32 cellular contexts compared by ENCODE assay signal in the genomic region with DNA sequence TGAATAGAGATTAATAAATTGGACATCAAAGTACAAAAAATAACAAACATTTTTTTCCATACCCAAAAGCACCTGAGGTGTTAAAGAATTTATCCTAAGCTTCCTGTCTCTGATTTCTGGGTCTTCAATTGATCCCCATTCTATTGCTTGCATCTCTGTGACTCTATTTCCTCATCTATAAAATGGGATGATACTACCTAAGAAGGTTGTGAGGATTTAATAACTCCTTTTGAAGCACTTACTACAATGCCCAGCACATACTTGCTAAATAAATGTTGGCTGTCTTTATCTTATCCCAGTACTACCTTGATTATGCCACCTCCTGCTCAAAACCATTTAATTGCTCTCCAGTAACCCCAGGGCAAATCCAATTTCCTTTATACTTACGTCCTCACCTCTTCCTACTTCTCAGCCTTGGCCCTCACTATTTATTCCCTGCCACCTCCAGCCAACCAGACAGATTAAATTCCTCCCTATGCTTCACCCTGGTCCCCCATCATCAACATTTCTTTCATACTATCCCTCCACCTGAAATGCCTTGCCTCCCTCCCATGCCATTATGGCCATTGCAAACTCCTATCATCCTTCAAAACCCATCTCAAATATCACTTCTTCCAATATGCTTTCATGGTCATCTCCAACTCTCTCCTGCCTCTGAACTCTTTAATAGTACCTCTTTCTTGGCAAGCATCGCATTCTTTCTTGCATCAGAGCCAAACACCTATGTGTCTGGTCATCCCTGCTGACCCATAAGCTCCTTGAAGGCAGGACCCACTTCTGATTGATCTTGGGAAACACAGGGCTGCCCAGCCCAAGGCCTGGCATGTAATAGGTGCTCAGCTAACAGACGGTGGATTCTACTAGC. TPM values are rescaled to one million over a fixed set of nuclear protein-coding genes. Genes with fewer than 3 reads are reported as not detected.
DNase-seq lines count a peak whose midpoint lies in the region; ATAC-seq, FAIRE-seq and TF ChIP-seq lines count a peak whose summit lies in the region.
"Had no signal": no experiment of that assay in that cellular context is flagged by ENCODE, and none has a peak within 500 bp of the region (broad histone marks: within the 10 kb centered on the region; RNA-seq: fewer than 3 reads in every experiment).

No MANE protein-coding gene starts in this region.

- peaks cover 3 to 21% of the 10 kb centered on the region in 2 experiments; a peak in 2 of 5 replicates for H3K27me3 ChIP-seq in K562 (ENCODE audit: control insufficient read depth in 2 of 2, insufficient read depth in 2 of 2, low read length in 2 of 2)
- no peaks in the 10 kb centered on the region for H3K27me3 ChIP-seq in mesendoderm (ENCODE audit: insufficient read depth, low read length, poor library complexity)
- H3K27me3 ChIP-seq: pancreas, upper lobe of left lung had no signal

- TF ChIP-seq EP300 in K562 (IDR thresholded peaks at IDR 0.05; ENCODE audit: low read length): no peak

- H3K36me3 ChIP-seq in K562 (ENCODE audit: control insufficient read depth, insufficient read depth, low read length) (no peaks in the 10 kb centered on the region), mesendoderm (ENCODE audit: control insufficient read depth, insufficient read depth, low read length) (no peaks in the 10 kb centered on the region)
- H3K36me3 ChIP-seq: pancreas, upper lobe of left lung had no signal

- H3K27ac ChIP-seq in K562 (ENCODE audit: extremely low read depth, low read depth, low read length) (no peak overlapping the region), mesendoderm (ENCODE audit: low read depth, low read length) (no peak overlapping the region)
- H3K27ac ChIP-seq: pancreas had no signal

- peak overlapping the region in 1 of 2 experiments; percentile 34; a peak in 1 of 4 replicates for H3K9ac ChIP-seq in K562 (ENCODE audit: insufficient read depth in 1 of 2, low read depth in 2 of 2, low read length in 2 of 2)
- peak overlapping the region; percentile 63 for H3K9ac ChIP-seq in mesendoderm (ENCODE audit: low read length)

- no peak overlapping the region for H3K4ac ChIP-seq in mesendoderm (ENCODE audit: low read depth, low read length)

- POLR2A ChIA-PET in K562 (lab: Yijun Ruan, JAX): interaction anchor here (0.9 to 2.0 kb wide), 6 partner anchors 8 to 41 kb away, joined by 3 to 14 read pairs (median 4); no protein-coding TSS in a partner anchor

- H2AK5ac ChIP-seq in mesendoderm (ENCODE audit: low read length): peak overlapping the region; percentile 43

- no peak for TF ChIP-seq RAD21 in K562 (CRISPR knock-in tag; conservative IDR thresholded peaks at IDR 0.05 in 1 of 2, IDR thresholded peaks at IDR 0.05 in 1 of 2)

- H3K9me3 ChIP-seq in K562 (replicated peaks; ENCODE audit: control insufficient read depth, insufficient read depth, low read depth, low read length): no peaks in the 10 kb centered on the region
- H3K9me3 ChIP-seq: mucosa of descending colon, pancreas, upper lobe of left lung had no signal

- H2BK15ac ChIP-seq in mesendoderm (replicated peaks; ENCODE audit: low read depth): no peak overlapping the region

- FAIRE-seq in K562 (lab: Jason Lieb, UNC): no peak
- FAIRE-seq in GM12892 (lab: Jason Lieb, UNC): no peak
- no peak for FAIRE-seq in urothelium cell line (lab: Jason Lieb, UNC)
- FAIRE-seq: A204.1, astrocyte, GM18507, keratinocyte, pancreas, small intestine had no signal

- H3K4me1 ChIP-seq in K562 (replicated peaks in 1 of 2; ENCODE audit: control insufficient read depth in 2 of 2, insufficient read depth in 2 of 2, low read length in 2 of 2) (peaks cover 34 to 39% of the 10 kb centered on the region in 2 experiments), mesendoderm (ENCODE audit: control insufficient read depth, low read depth, low read length) (peaks cover 12% of the 10 kb centered on the region)
- H3K4me1 ChIP-seq: pancreas had no signal

- H3K9me3 Mint-ChIP-seq in CD14-positive monocyte: peaks cover 0 to 4% (median 0%) of the 10 kb centered on the region in 7 donors
- no peaks in the 10 kb centered on the region for H3K9me3 Mint-ChIP-seq in osteocyte (ENCODE audit: unreplicated experiment)
- H3K9me3 Mint-ChIP-seq: activated naive CD8-positive, alpha-beta T cell treated with anti-CD3 and anti-CD28 coated beads, Interleukin-2, amount 10 ng/mL, durations not matched to agents 7 days and 5 days; activated T-cell treated with anti-CD3 and anti-CD28 coated beads, Interleukin-2, amount 50 U/mL, for 24 hours; CD4-positive, alpha-beta T cell; nephron; T-cell had no signal

- no peak overlapping the region for H3K18ac ChIP-seq in mesendoderm (ENCODE audit: low read length)

- no peak for TF ChIP-seq POLR2A in NB4 (IDR thresholded peaks at IDR 0.05; ENCODE audit: extremely low read depth, insufficient read length)
- no peak for TF ChIP-seq POLR2A in K562 (conservative IDR thresholded peaks at IDR 0.05)
- TF ChIP-seq POLR2A in GM12892 (IDR thresholded peaks at IDR 0.05; ENCODE audit: low read depth, low read length): no peak

- H3K9me1 ChIP-seq in K562 (ENCODE audit: control insufficient read depth, insufficient read depth, low read length): no peaks in the 10 kb centered on the region

- no peak overlapping the region for H3K27ac Mint-ChIP-seq in CD14-positive monocyte
- no peak overlapping the region for H3K27ac Mint-ChIP-seq in osteocyte (ENCODE audit: unreplicated experiment)
- H3K27ac Mint-ChIP-seq: activated naive CD8-positive, alpha-beta T cell treated with anti-CD3 and anti-CD28 coated beads, Interleukin-2, amount 10 ng/mL, durations not matched to agents 7 days and 5 days; activated T-cell treated with anti-CD3 and anti-CD28 coated beads, Interleukin-2, amount 50 U/mL, for 24 hours; CD4-positive, alpha-beta T cell; T-cell had no signal

- no peak overlapping the region for H4K8ac ChIP-seq in mesendoderm (ENCODE audit: low read depth, low read length)

- DNase-seq in CD14-positive monocyte (ENCODE audit: low spot score) (no peak), NB4 (ENCODE audit: low read depth) (no peak), K562 (ENCODE audit: extremely low read depth in 1 of 4, low spot score in 3 of 4) (no peak), mesendoderm (no peak), osteocyte (ENCODE audit: extremely low spot score, unreplicated experiment) (no peak), GM12892 (ENCODE audit: insufficient read length) (no peak), urothelium cell line (ENCODE audit: low spot score) (no peak)
- DNase-seq: activated CD4-positive, CD25-positive, alpha-beta regulatory T cell; activated gamma-delta T cell treated with Interleukin-2 at 50 U/mL for 16 hours; activated naive CD8-positive, alpha-beta T cell treated with anti-CD3 and anti-CD28 coated beads, Interleukin-2, amount 10 ng/mL, durations not matched to agents 7 days and 5 days; activated T-cell treated with anti-CD3 and anti-CD28 coated beads, Interleukin-2, amount 50 U/mL, for 24 hours; AML-193; CD4-positive, alpha-beta T cell; effector CD8-positive, alpha-beta T cell; HCEC 1CT; NCI-H1417 treated with DMSO at 0.1 percent for 48 hours; NCI-H345; small intestine; stimulated activated naive CD4-positive, alpha-beta T cell; T-cell had no signal

- no peak overlapping the region for H2BK120ac ChIP-seq in mesendoderm (ENCODE audit: low read depth, low read length)

- H3K36me3 Mint-ChIP-seq in CD14-positive monocyte (peaks cover 0 to 2% of the 10 kb centered on the region in 2 donors), osteocyte (ENCODE audit: unreplicated experiment) (no peaks in the 10 kb centered on the region)
- H3K36me3 Mint-ChIP-seq: T-cell had no signal

- H3K4me2 ChIP-seq in K562 (ENCODE audit: insufficient read depth, low read length): peak overlapping the region; percentile 66
- H3K4me2 ChIP-seq in mesendoderm (ENCODE audit: low read length): no peak overlapping the region

- intact Hi-C loops in CD14-positive monocyte (cut with micrococcal nuclease): no loop called here
- intact Hi-C loops in K562 (cut with micrococcal nuclease): loop anchor here (1.0 to 5.0 kb wide), 2 partner anchors 10 to 182 kb away; no protein-coding TSS in a partner anchor

- H3K4me3 Mint-ChIP-seq in CD14-positive monocyte (peak overlapping the region; percentile 82 to 91), osteocyte (ENCODE audit: unreplicated experiment) (no peak overlapping the region)
- H3K4me3 Mint-ChIP-seq: activated T-cell treated with anti-CD3 and anti-CD28 coated beads, Interleukin-2, amount 50 U/mL, for 24 hours; CD4-positive, alpha-beta T cell; T-cell had no signal

- no TSS peak for BruUV-seq in K562 (replicated peaks; lab: Mats Ljungman, UMichigan)

- CTCF ChIA-PET in K562 (lab: Yijun Ruan, JAX; ENCODE audit: low intra/inter-chr PET ratio): no interaction called here

- 70% methylated on average over 3 of the region's 3 CpGs for WGBS in K562 (ENCODE audit: insufficient coverage, low coverage, missing lambda C conversion rate)
- WGBS in mesendoderm (ENCODE audit: extremely low coverage, insufficient coverage, low lambda C conversion rate): no CpG with 5 or more reads among the region's 3 CpGs

- ATAC-seq in K562 (no peak), HG03442 (IDR thresholded peaks at IDR 0.05; ENCODE audit: unreplicated experiment) (no peak)

- H3K27me3 Mint-ChIP-seq in CD14-positive monocyte (ENCODE audit: low read depth in 3 of 3): peaks cover 2 to 7% (median 2%) of the 10 kb centered on the region in 3 donors
- peaks cover 56% of the 10 kb centered on the region for H3K27me3 Mint-ChIP-seq in osteocyte (ENCODE audit: unreplicated experiment)

- no peak for TF ChIP-seq CTCF in CD14-positive monocyte (IDR thresholded peaks at IDR 0.05)
- TF ChIP-seq CTCF in NB4 (IDR thresholded peaks at IDR 0.05; ENCODE audit: low read depth, low read length): no peak
- no peak for TF ChIP-seq CTCF in K562 (IDR thresholded peaks at IDR 0.05 in 2 of 3, conservative IDR thresholded peaks at IDR 0.05 in 1 of 3; ENCODE audit: insufficient read depth in 2 of 3, low read depth in 1 of 3, low read length in 3 of 3)
- no peak for TF ChIP-seq CTCF in osteocyte (IDR thresholded peaks at IDR 0.05)

- peak overlapping the region; percentile 87 for H3K56ac ChIP-seq in mesendoderm (ENCODE audit: low read length)

- no peak overlapping the region for H2BK5ac ChIP-seq in mesendoderm (ENCODE audit: low read length)

- peak overlapping the region; percentile 9 for H3K23ac ChIP-seq in mesendoderm (ENCODE audit: low read length)

- H2AFZ ChIP-seq in K562 (ENCODE audit: low read depth, low read length): peak overlapping the region; percentile 84

- H3K4me3 ChIP-seq in NB4 (ENCODE audit: low read depth, low read length): peak overlapping the region; percentile 18
- no peak overlapping the region for H3K4me3 ChIP-seq in K562
- H3K4me3 ChIP-seq in mesendoderm (ENCODE audit: low read length): no peak overlapping the region
- H3K4me3 ChIP-seq: mucosa of descending colon had no signal

- H4K5ac ChIP-seq in mesendoderm (ENCODE audit: low read length): peak overlapping the region; percentile 71

- H3K79me2 ChIP-seq in K562 (ENCODE audit: control insufficient read depth, insufficient read depth, low read length) (no peaks in the 10 kb centered on the region), mesendoderm (ENCODE audit: control insufficient read depth, insufficient read depth, low read length) (no peaks in the 10 kb centered on the region)

- in situ Hi-C loops in K562 (cut with MboI): no loop called here

- H4K20me1 ChIP-seq in K562 (replicated peaks; ENCODE audit: control insufficient read depth, insufficient read depth, low read length): peaks cover 12% of the 10 kb centered on the region

- H3K79me1 ChIP-seq in mesendoderm (ENCODE audit: low read length): no peaks in the 10 kb centered on the region

- H3K4me1 Mint-ChIP-seq in CD14-positive monocyte (peaks cover 40% of the 10 kb centered on the region), osteocyte (ENCODE audit: unreplicated experiment) (no peaks in the 10 kb centered on the region)

RNA-seq across cellular contexts. Expression of a gene that starts 7.9 kb away (rescaled TPM):
- not detected for polyA plus RNA-seq in CD14-positive monocyte
- 4.7 and 13.5 TPM in 2 replicates for total RNA-seq in K562 (2011; cell fraction: chromatin; rRNA removed; ENCODE audit: low replicate concordance)
- total RNA-seq in K562 (2011; cell fraction: nucleolus; rRNA removed): 6.7 TPM in 2 replicates
- 6.2 and 10.1 TPM in 2 replicates for total RNA-seq in K562 (2011; cell fraction: nucleoplasm; rRNA removed)
- 0.45 and 0.69 TPM in 2 replicates for total RNA-seq in K562 (2014; rRNA removed)
- 0.15 and 0.22 TPM in 2 replicates for total RNA-seq in K562 (2014; rRNA removed; fragmentation: Illumina TruSeq; extraction: Trizol)
- 0.14 and 0.19 TPM in 2 replicates for total RNA-seq in K562 (2015; rRNA removed; fragmentation: Illumina TruSeq; extraction: Trizol)
- total RNA-seq in K562 (2021): 1.2 TPM in 2 replicates
- polyA plus RNA-seq in K562 (2011; rRNA removed): 1.7 and 2.1 TPM in 2 replicates
- 2.2 and 2.4 TPM in 2 replicates for polyA plus RNA-seq in K562 (2011; cell fraction: cytosol; rRNA removed)
- 6.8 and 7.2 TPM in 2 replicates for polyA plus RNA-seq in K562 (2011; cell fraction: nucleus; rRNA removed)
- 0.69 and 2.0 TPM in 2 replicates for polyA plus RNA-seq in K562 (2012)
- 0.97 and 1.1 TPM in 2 replicates for polyA plus RNA-seq in K562 (2014; fragmentation: Illumina TruSeq; extraction: Trizol)
- polyA plus RNA-seq in K562 (2014; fragmentation: Nextera tagmentation; extraction: Ambion mirVana): under 1 TPM; 0.01 to 0.17 TPM
- polyA plus RNA-seq in K562 (2014; rRNA removed): 0.81 and 1.2 TPM in 2 replicates
- 1.4 and 1.8 TPM in 2 replicates for polyA minus RNA-seq in K562 (2011; rRNA and poly(A)+ RNA removed)
- polyA minus RNA-seq in K562 (2011; cell fraction: cytosol; rRNA and poly(A)+ RNA removed): 0.64 and 1.8 TPM in 2 replicates
- 0.78 and 1.2 TPM in 2 replicates for polyA minus RNA-seq in K562 (2011; cell fraction: nucleus; rRNA and poly(A)+ RNA removed)
- 0.59 TPM for polyA plus RNA-seq in mesendoderm (2013, experiment 1 of 2)
- polyA plus RNA-seq in mesendoderm (2013, experiment 2 of 2): 0.73 TPM
- 2.1 and 3.0 TPM in 2 replicates for total RNA-seq in osteocyte
- 0.51 TPM for polyA plus RNA-seq in GM12892 (2012; ENCODE audit: missing spikeins)
- total RNA-seq: Daoy had no signal

RNA-seq across cellular contexts. Expression of a gene that starts 24.2 kb away (rescaled TPM):
- polyA plus RNA-seq in CD14-positive monocyte (1 to 10 TPM; 3.1 to 3.6 TPM), K562 (2011; rRNA removed) (78.6 and 92.9 TPM in 2 replicates), K562 (2014; fragmentation: Illumina TruSeq; extraction: Trizol) (79.7 and 80.0 TPM in 2 replicates), K562 (2014; fragmentation: Nextera tagmentation; extraction: Ambion mirVana) (10 to 100 TPM; 56.4 to 71.8 TPM), K562 (2014; rRNA removed) (60.4 and 65.3 TPM in 2 replicates)
- 76.8 and 166 TPM in 2 replicates for total RNA-seq in K562 (2011; cell fraction: chromatin; rRNA removed; ENCODE audit: low replicate concordance)
- 53.0 and 66.8 TPM in 2 replicates for total RNA-seq in K562 (2011; cell fraction: nucleolus; rRNA removed)
- total RNA-seq in K562 (2011; cell fraction: nucleoplasm; rRNA removed): 66.9 and 71.0 TPM in 2 replicates
- total RNA-seq in K562 (2014; rRNA removed) (56.7 and 57.3 TPM in 2 replicates), K562 (2014; rRNA removed; fragmentation: Illumina TruSeq; extraction: Trizol) (85.1 and 93.6 TPM in 2 replicates), K562 (2015; rRNA removed; fragmentation: Illumina TruSeq; extraction: Trizol) (66.2 and 69.9 TPM in 2 replicates), K562 (2021) (86.2 and 88.6 TPM in 2 replicates), osteocyte (25.9 and 28.3 TPM in 2 replicates)
- polyA plus RNA-seq in K562 (2011; cell fraction: cytosol; rRNA removed): 36.1 and 60.3 TPM in 2 replicates
- 75.1 and 97.6 TPM in 2 replicates for polyA plus RNA-seq in K562 (2011; cell fraction: nucleus; rRNA removed)
- polyA plus RNA-seq in K562 (2012): 51.9 and 71.6 TPM in 2 replicates
- polyA minus RNA-seq in K562 (2011; rRNA and poly(A)+ RNA removed): 172 and 188 TPM in 2 replicates
- polyA minus RNA-seq in K562 (2011; cell fraction: cytosol; rRNA and poly(A)+ RNA removed): 49.3 and 53.4 TPM in 2 replicates
- 31.1 and 63.0 TPM in 2 replicates for polyA minus RNA-seq in K562 (2011; cell fraction: nucleus; rRNA and poly(A)+ RNA removed)
- 43.4 TPM for polyA plus RNA-seq in mesendoderm (2013, experiment 1 of 2)
- polyA plus RNA-seq in mesendoderm (2013, experiment 2 of 2): 45.3 TPM
- polyA plus RNA-seq in GM12892 (2012; ENCODE audit: missing spikeins): 41.6 TPM

RNA-seq across cellular contexts. Expression of a gene that starts 35.7 kb away (rescaled TPM):
- 1 to 10 TPM; 3.7 to 7.8 TPM for polyA plus RNA-seq in CD14-positive monocyte
- 100 and 119 TPM in 2 replicates for total RNA-seq in K562 (2011; cell fraction: chromatin; rRNA removed; ENCODE audit: low replicate concordance)
- total RNA-seq in K562 (2011; cell fraction: nucleolus; rRNA removed): 57.0 and 69.7 TPM in 2 replicates
- 75.5 and 101 TPM in 2 replicates for total RNA-seq in K562 (2011; cell fraction: nucleoplasm; rRNA removed)
- 65.3 and 98.3 TPM in 2 replicates for total RNA-seq in K562 (2014; rRNA removed)
- total RNA-seq in K562 (2014; rRNA removed; fragmentation: Illumina TruSeq; extraction: Trizol): 43.8 and 47.5 TPM in 2 replicates
- 45.8 and 47.5 TPM in 2 replicates for total RNA-seq in K562 (2015; rRNA removed; fragmentation: Illumina TruSeq; extraction: Trizol)
- 68.2 and 77.0 TPM in 2 replicates for total RNA-seq in K562 (2021)
- polyA plus RNA-seq in K562 (2011; rRNA removed): 48.0 and 70.5 TPM in 2 replicates
- polyA plus RNA-seq in K562 (2011; cell fraction: cytosol; rRNA removed): 52.7 and 56.9 TPM in 2 replicates
- 81.1 and 98.9 TPM in 2 replicates for polyA plus RNA-seq in K562 (2011; cell fraction: nucleus; rRNA removed)
- 50.7 and 56.4 TPM in 2 replicates for polyA plus RNA-seq in K562 (2012)
- polyA plus RNA-seq in K562 (2014; fragmentation: Illumina TruSeq; extraction: Trizol): 85.6 and 91.7 TPM in 2 replicates
- polyA plus RNA-seq in K562 (2014; fragmentation: Nextera tagmentation; extraction: Ambion mirVana): 1 to 10 TPM in 1 of 2 experiments, under 1 TPM in 1; 0.86 to 1.5 TPM
- 49.1 and 51.3 TPM in 2 replicates for polyA plus RNA-seq in K562 (2014; rRNA removed)
- 59.4 and 59.7 TPM in 2 replicates for polyA minus RNA-seq in K562 (2011; rRNA and poly(A)+ RNA removed)
- polyA minus RNA-seq in K562 (2011; cell fraction: cytosol; rRNA and poly(A)+ RNA removed): 53.8 TPM in 2 replicates
- polyA minus RNA-seq in K562 (2011; cell fraction: nucleus; rRNA and poly(A)+ RNA removed): 25.7 and 41.5 TPM in 2 replicates
- polyA plus RNA-seq in mesendoderm (2013, experiment 1 of 2): 94.9 TPM
- 97.5 TPM for polyA plus RNA-seq in mesendoderm (2013, experiment 2 of 2)
- 61.4 and 66.7 TPM in 2 replicates for total RNA-seq in osteocyte
- 43.4 TPM for polyA plus RNA-seq in GM12892 (2012; ENCODE audit: missing spikeins)

RNA-seq across cellular contexts. Expression of a gene that starts 54.3 kb away (rescaled TPM):
- not detected for polyA plus RNA-seq in CD14-positive monocyte
- 0.51 and 1.1 TPM in 2 replicates for total RNA-seq in K562 (2011; cell fraction: chromatin; rRNA removed; ENCODE audit: low replicate concordance)
- 1.1 and 1.2 TPM in 2 replicates for total RNA-seq in K562 (2011; cell fraction: nucleolus; rRNA removed)
- total RNA-seq in K562 (2011; cell fraction: nucleoplasm; rRNA removed): 0.51 and 1.5 TPM in 2 replicates
- 1.00 and 1.1 TPM in 2 replicates for total RNA-seq in K562 (2014; rRNA removed)
- 0.35 and 0.47 TPM in 2 replicates for total RNA-seq in K562 (2014; rRNA removed; fragmentation: Illumina TruSeq; extraction: Trizol)
- 0.40 and 0.45 TPM in 2 replicates for total RNA-seq in K562 (2015; rRNA removed; fragmentation: Illumina TruSeq; extraction: Trizol)
- total RNA-seq in K562 (2021): 0.55 and 0.67 TPM in 2 replicates
- 0.47 and 0.99 TPM in 2 replicates for polyA plus RNA-seq in K562 (2011; rRNA removed)
- 0.13 and 1.7 TPM in 2 replicates for polyA plus RNA-seq in K562 (2011; cell fraction: cytosol; rRNA removed)
- 0.90 and 1.5 TPM in 2 replicates for polyA plus RNA-seq in K562 (2011; cell fraction: nucleus; rRNA removed)
- 0.29 and 0.72 TPM in 2 replicates for polyA plus RNA-seq in K562 (2012)
- 0.70 and 0.91 TPM in 2 replicates for polyA plus RNA-seq in K562 (2014; fragmentation: Illumina TruSeq; extraction: Trizol)
- polyA plus RNA-seq in K562 (2014; fragmentation: Nextera tagmentation; extraction: Ambion mirVana): under 1 TPM; 0.13 to 0.45 TPM
- 0.45 and 0.70 TPM in 2 replicates for polyA plus RNA-seq in K562 (2014; rRNA removed)
- polyA minus RNA-seq in K562 (2011; rRNA and poly(A)+ RNA removed): 0.09 and 1.0 TPM in 2 replicates
- polyA minus RNA-seq in K562 (2011; cell fraction: cytosol; rRNA and poly(A)+ RNA removed): 0.67 TPM in 1 of 2 replicates, not detected in the other
- polyA minus RNA-seq in K562 (2011; cell fraction: nucleus; rRNA and poly(A)+ RNA removed): 0.22 and 0.40 TPM in 2 replicates
- polyA plus RNA-seq in mesendoderm (2013, experiment 1 of 2): 0.27 TPM
- polyA plus RNA-seq in mesendoderm (2013, experiment 2 of 2): 0.24 TPM
- 0.43 TPM in 1 of 2 replicates, not detected in the other for total RNA-seq in osteocyte
- polyA plus RNA-seq in GM12892 (2012; ENCODE audit: missing spikeins): 1.1 TPM
- total RNA-seq: epithelial cell of proximal tubule, RPMI7951 had no signal
